Comparison of ENCODE assay signal across 2 cellular contexts in genomic region chr16:491225-491919, GRCh38.
TF ChIP-seq lines count a peak whose summit lies in the region.

No MANE protein-coding gene starts in this region.

TF ChIP-seq in GM23338, 12 proteins besides CTCF, POLR2A, EP300 and RAD21:
- TF ChIP-seq CREB1 (CRISPR knock-in tag; IDR thresholded peaks at IDR 0.05; ENCODE audit: low read depth) (no peak), EZH2phosphoT487 (IDR thresholded peaks at IDR 0.05; ENCODE audit: unreplicated experiment) (no peak), ZNF331 (CRISPR knock-in tag; IDR thresholded peaks at IDR 0.05; ENCODE audit: low read depth) (no peak), ZNF114 (CRISPR knock-in tag; IDR thresholded peaks at IDR 0.05) (no peak), NANOG (IDR thresholded peaks at IDR 0.05; ENCODE audit: borderline replicate concordance) (no peak), POLR2AphosphoS5 (IDR thresholded peaks at IDR 0.05; ENCODE audit: low read depth) (no peak), EZH2 (IDR thresholded peaks at IDR 0.05; ENCODE audit: low read depth, unreplicated experiment) (no peak), ZNF462 (CRISPR knock-in tag; IDR thresholded peaks at IDR 0.05) (no peak), STAT1 (IDR thresholded peaks at IDR 0.05; ENCODE audit: unreplicated experiment) (no peak), JUNB (IDR thresholded peaks at IDR 0.05; ENCODE audit: unreplicated experiment) (no peak)
- TF ChIP-seq, protein P1, sequence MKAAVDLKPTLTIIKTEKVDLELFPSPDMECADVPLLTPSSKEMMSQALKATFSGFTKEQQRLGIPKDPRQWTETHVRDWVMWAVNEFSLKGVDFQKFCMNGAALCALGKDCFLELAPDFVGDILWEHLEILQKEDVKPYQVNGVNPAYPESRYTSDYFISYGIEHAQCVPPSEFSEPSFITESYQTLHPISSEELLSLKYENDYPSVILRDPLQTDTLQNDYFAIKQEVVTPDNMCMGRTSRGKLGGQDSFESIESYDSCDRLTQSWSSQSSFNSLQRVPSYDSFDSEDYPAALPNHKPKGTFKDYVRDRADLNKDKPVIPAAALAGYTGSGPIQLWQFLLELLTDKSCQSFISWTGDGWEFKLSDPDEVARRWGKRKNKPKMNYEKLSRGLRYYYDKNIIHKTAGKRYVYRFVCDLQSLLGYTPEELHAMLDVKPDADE (IDR thresholded peaks at IDR 0.05): no peak
- TF ChIP-seq, protein P2, sequence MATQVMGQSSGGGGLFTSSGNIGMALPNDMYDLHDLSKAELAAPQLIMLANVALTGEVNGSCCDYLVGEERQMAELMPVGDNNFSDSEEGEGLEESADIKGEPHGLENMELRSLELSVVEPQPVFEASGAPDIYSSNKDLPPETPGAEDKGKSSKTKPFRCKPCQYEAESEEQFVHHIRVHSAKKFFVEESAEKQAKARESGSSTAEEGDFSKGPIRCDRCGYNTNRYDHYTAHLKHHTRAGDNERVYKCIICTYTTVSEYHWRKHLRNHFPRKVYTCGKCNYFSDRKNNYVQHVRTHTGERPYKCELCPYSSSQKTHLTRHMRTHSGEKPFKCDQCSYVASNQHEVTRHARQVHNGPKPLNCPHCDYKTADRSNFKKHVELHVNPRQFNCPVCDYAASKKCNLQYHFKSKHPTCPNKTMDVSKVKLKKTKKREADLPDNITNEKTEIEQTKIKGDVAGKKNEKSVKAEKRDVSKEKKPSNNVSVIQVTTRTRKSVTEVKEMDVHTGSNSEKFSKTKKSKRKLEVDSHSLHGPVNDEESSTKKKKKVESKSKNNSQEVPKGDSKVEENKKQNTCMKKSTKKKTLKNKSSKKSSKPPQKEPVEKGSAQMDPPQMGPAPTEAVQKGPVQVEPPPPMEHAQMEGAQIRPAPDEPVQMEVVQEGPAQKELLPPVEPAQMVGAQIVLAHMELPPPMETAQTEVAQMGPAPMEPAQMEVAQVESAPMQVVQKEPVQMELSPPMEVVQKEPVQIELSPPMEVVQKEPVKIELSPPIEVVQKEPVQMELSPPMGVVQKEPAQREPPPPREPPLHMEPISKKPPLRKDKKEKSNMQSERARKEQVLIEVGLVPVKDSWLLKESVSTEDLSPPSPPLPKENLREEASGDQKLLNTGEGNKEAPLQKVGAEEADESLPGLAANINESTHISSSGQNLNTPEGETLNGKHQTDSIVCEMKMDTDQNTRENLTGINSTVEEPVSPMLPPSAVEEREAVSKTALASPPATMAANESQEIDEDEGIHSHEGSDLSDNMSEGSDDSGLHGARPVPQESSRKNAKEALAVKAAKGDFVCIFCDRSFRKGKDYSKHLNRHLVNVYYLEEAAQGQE (IDR thresholded peaks at IDR 0.05; ENCODE audit: unreplicated experiment): no peak

TF ChIP-seq in K562, 482 proteins besides CTCF, POLR2A, EP300 and RAD21:
- TF ChIP-seq, protein P3, sequence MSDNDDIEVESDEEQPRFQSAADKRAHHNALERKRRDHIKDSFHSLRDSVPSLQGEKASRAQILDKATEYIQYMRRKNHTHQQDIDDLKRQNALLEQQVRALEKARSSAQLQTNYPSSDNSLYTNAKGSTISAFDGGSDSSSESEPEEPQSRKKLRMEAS (CRISPR knock-in tag; IDR thresholded peaks at IDR 0.05): peak; percentile 49
- TF ChIP-seq NRF1 (conservative IDR thresholded peaks at IDR 0.05 in 1 of 2, IDR thresholded peaks at IDR 0.05 in 1 of 2) (peak; percentile 45 to 58; a peak in 3 of 4 replicates), CSDE1 (IDR thresholded peaks at IDR 0.05) (no peak), E2F6 (IDR thresholded peaks at IDR 0.05; ENCODE audit: borderline replicate concordance in 1 of 2, extremely low read depth in 1 of 2, insufficient read depth in 1 of 2, insufficient read length in 1 of 2, low read depth in 1 of 2, low read length in 1 of 2, poor library complexity in 1 of 2, severe bottlenecking in 1 of 2) (peak in 1 of 2 experiments; percentile 24), SPI1 (IDR thresholded peaks at IDR 0.05; ENCODE audit: borderline replicate concordance, low read depth, low read length) (peak; percentile 75), ETV6 (IDR thresholded peaks at IDR 0.05; ENCODE audit: borderline replicate concordance in 1 of 2, low read depth in 2 of 2, low read length in 1 of 2) (no peak), ETV6 (CRISPR knock-in tag; IDR thresholded peaks at IDR 0.05; ENCODE audit: borderline replicate concordance) (no peak)
